8 cellular contexts compared by ENCODE assay signal in genomic region chr15:81000626-81001179, GRCh38. TPM values are rescaled to one million over a fixed set of nuclear protein-coding genes. Genes with fewer than 3 reads are reported as not detected.
DNase-seq lines count a peak whose midpoint lies in the region; ATAC-seq and TF ChIP-seq lines count a peak whose summit lies in the region.

Gene TLNRD1 (plus strand): TSS chr15:81000923. CDS start chr15:81002272, 1,349 bp downstream.

- peaks cover 25% of the 10 kb centered on the region for H3K4me1 Mint-ChIP-seq in MCF 10A (ENCODE audit: insufficient read depth, unreplicated experiment)

- H3K9me3 Mint-ChIP-seq in MCF 10A (ENCODE audit: unreplicated experiment) = no peaks in the 10 kb centered on the region

- H3K36me3 Mint-ChIP-seq in MCF 10A (ENCODE audit: insufficient read depth, unreplicated experiment) = peaks cover 15% of the 10 kb centered on the region

- H3K27me3 Mint-ChIP-seq in MCF 10A (ENCODE audit: insufficient read depth, unreplicated experiment) = no peaks in the 10 kb centered on the region

- H3K27ac ChIP-seq in A673 (ENCODE audit: low read depth, low read length, poor library complexity, severe bottlenecking) (peak within 1 kb of the TSS; percentile 96), VCaP (peak within 1 kb of the TSS; percentile 99), iPS-20b (ENCODE audit: low read length) (no peak within 1 kb of the TSS), skin epidermis (peak within 1 kb of the TSS; percentile 92 to 100 (median 98))

- intact Hi-C loops in A673 (cut with micrococcal nuclease; ENCODE audit: unreplicated experiment) (loop anchor here (5.0 to 10.0 kb wide), 2 partner anchors 64 to 107 kb away; no protein-coding TSS in a partner anchor), MCF 10A (cut with micrococcal nuclease) (loop anchor here (2.0 to 5.0 kb wide), 2 partner anchors 107 to 266 kb away; no protein-coding TSS in a partner anchor)

- peak; percentile 94 for DNase-seq in A673 (ENCODE audit: low spot score)
- DNase-seq in NCI-H2171 treated with DMSO at 0.1 percent for 48 hours (lab: John Stamatoyannopoulos, UW) = peak; percentile 86
- DNase-seq in MCF 10A (ENCODE audit: unreplicated experiment) = peak; percentile 91

- H3K9me3 ChIP-seq in A673 (ENCODE audit: low read depth, low read length, poor library complexity, severe bottlenecking) (no peaks in the 10 kb centered on the region), iPS-20b (ENCODE audit: insufficient read depth, low read depth, low read length) (no peaks in the 10 kb centered on the region)

- H3K27me3 ChIP-seq in A673 (replicated peaks; ENCODE audit: insufficient read depth, low read depth, low read length, poor library complexity) (no peaks in the 10 kb centered on the region), iPS-20b (ENCODE audit: insufficient read depth, low read length) (peaks cover 27% of the 10 kb centered on the region)

- H3K4me3 ChIP-seq in A673 (ENCODE audit: low read depth, low read length, poor library complexity, severe bottlenecking) (peak within 1 kb of the TSS; percentile 91), iPS-20b (ENCODE audit: low read length) (peak within 1 kb of the TSS; percentile 68), skin epidermis (peak within 1 kb of the TSS; percentile 77 to 88 (median 82))

- H3K27ac Mint-ChIP-seq in MCF 10A (ENCODE audit: low read depth, unreplicated experiment) = peak within 1 kb of the TSS; percentile 64

- peaks cover 14% of the 10 kb centered on the region for H3K4me1 ChIP-seq in A673 (ENCODE audit: insufficient read depth, low read length, poor library complexity, severe bottlenecking)
- H3K4me1 ChIP-seq in iPS-20b (ENCODE audit: insufficient read depth, low read length) = peaks cover 6% of the 10 kb centered on the region; the same call in 1 of the 2 replicates

- TF ChIP-seq CTCF in A673 (conservative IDR thresholded peaks at IDR 0.05; ENCODE audit: low read depth, low read length) = no peak
- TF ChIP-seq CTCF in VCaP (conservative IDR thresholded peaks at IDR 0.05) = no peak
- no peak for TF ChIP-seq CTCF in MCF 10A (IDR thresholded peaks at IDR 0.05; ENCODE audit: unreplicated experiment)

- POLR2A ChIA-PET in A673 (lab: Charles Lee; ENCODE audit: low non-redundant PET) = interaction anchor here (0.6 to 0.7 kb wide), 2 partner anchors 10 to 33 kb away, joined by 3 to 6 read pairs; no protein-coding TSS in a partner anchor
- POLR2A ChIA-PET in MCF 10A (lab: Yijun Ruan, JAX) = interaction anchor here (0.6 to 4.1 kb wide), 12 partner anchors 11 to 1050 kb away, joined by 3 to 76 read pairs (median 3); partner anchors contain the start of gene MESD

- peak within 1 kb of the TSS; percentile 82 for H3K4me3 Mint-ChIP-seq in MCF 10A (ENCODE audit: unreplicated experiment)

- CTCF ChIA-PET in A673 (lab: Charles Lee) = no interaction called here
- CTCF ChIA-PET in MCF 10A (lab: Yijun Ruan, JAX) = interaction anchor here (0.7 to 1.3 kb wide), 2 partner anchors 10 to 14 kb away, joined by 3 to 5 read pairs; no protein-coding TSS in a partner anchor

- H3K36me3 ChIP-seq in A673 (ENCODE audit: insufficient read depth, low read length, poor library complexity, severe bottlenecking) = no peaks in the 10 kb centered on the region
- 0 out of 2 replicates have a peak, but pooled peaks cover 6% of the 10 kb centered on the region for H3K36me3 ChIP-seq in iPS-20b (ENCODE audit: insufficient read depth, low read depth, low read length)

- peak; percentile 56 for ATAC-seq in GM18868 (IDR thresholded peaks at IDR 0.05; ENCODE audit: unreplicated experiment)
- ATAC-seq in HG03103 (IDR thresholded peaks at IDR 0.05; ENCODE audit: low read depth, unreplicated experiment) = peak; percentile 51

- no TSS peak for BruUV-seq in A673 (replicated peaks; lab: Mats Ljungman, UMichigan)
- no TSS peak for BruUV-seq in MCF 10A (replicated peaks; lab: Mats Ljungman, UMichigan)

- H3K9ac ChIP-seq in iPS-20b (ENCODE audit: low read depth, low read length) = peak within 1 kb of the TSS; percentile 71; the same call in 1 of the 2 replicates

RNA-seq across cellular contexts. Expression of gene TLNRD1, which starts in this region (rescaled TPM):
- 21.0 and 21.8 TPM in 2 replicates for total RNA-seq in A673 (2021)
- 17.1 and 18.3 TPM in 2 replicates for total RNA-seq in MCF 10A (2022)
